In genomic region chrX:41329101-41329500, GRCh38 we compare ENCODE assay signal across 18 cellular contexts. TPM values are rescaled to one million over a fixed set of nuclear protein-coding genes. Genes with fewer than 3 reads are reported as not detected.
DNase-seq lines count a peak whose midpoint lies in the region; ATAC-seq, FAIRE-seq and TF ChIP-seq lines count a peak whose summit lies in the region.
"Had no signal": no experiment of that assay in that cellular context is flagged by ENCODE, and none has a peak within 500 bp of the region (broad histone marks: within the 10 kb centered on the region; RNA-seq: fewer than 3 reads in every experiment).

No MANE protein-coding gene starts in this region.

- H3K4me3 Mint-ChIP-seq in CD4-positive, alpha-beta T cell, result peak overlapping the region; percentile 25
- no peak overlapping the region for H3K4me3 Mint-ChIP-seq in astrocyte (ENCODE audit: unreplicated experiment)
- H3K4me3 Mint-ChIP-seq in type B pancreatic cell, result no peak overlapping the region
- H3K4me3 Mint-ChIP-seq: GM23338 had no signal

- H3K36me3 Mint-ChIP-seq in CD4-positive, alpha-beta T cell (ENCODE audit: low read depth), result peaks cover 10% of the 10 kb centered on the region
- no peaks in the 10 kb centered on the region for H3K36me3 Mint-ChIP-seq in astrocyte (ENCODE audit: low read depth, unreplicated experiment)
- H3K36me3 Mint-ChIP-seq in type B pancreatic cell, result no peaks in the 10 kb centered on the region

- H3K4me2 ChIP-seq in astrocyte (ENCODE audit: low read length), result no peak overlapping the region
- H3K4me2 ChIP-seq: GM23338 had no signal

- peaks cover 8% of the 10 kb centered on the region for H3K4me1 Mint-ChIP-seq in CD4-positive, alpha-beta T cell (ENCODE audit: low read depth)
- peaks cover 10% of the 10 kb centered on the region for H3K4me1 Mint-ChIP-seq in astrocyte (ENCODE audit: low read depth, unreplicated experiment)
- H3K4me1 Mint-ChIP-seq in type B pancreatic cell (ENCODE audit: unreplicated experiment), result no peaks in the 10 kb centered on the region

- intact Hi-C loops in CD4-positive, alpha-beta T cell (cut with DNase I, micrococcal nuclease), result loop anchor here in 1 of 2 experiments (10.0 kb wide), 2 partner anchors 684 to 2004 kb away; partner anchors contain the start of gene CXorf38

- POLR2A ChIA-PET in CD4-positive, alpha-beta T cell (lab: Charles Lee), result no interaction called here

- peak; percentile 63 for FAIRE-seq in astrocyte (lab: Jason Lieb, UNC)
- FAIRE-seq: GM12878, GM19239 had no signal

- no peak overlapping the region for H3K9ac ChIP-seq in astrocyte (ENCODE audit: low read length)
- H3K9ac ChIP-seq: BLaER1 had no signal

- no peak for ATAC-seq in CD4-positive, alpha-beta T cell (ENCODE audit: poor library complexity)
- ATAC-seq: GM12878, GM23338 had no signal

- CTCF ChIA-PET in CD4-positive, alpha-beta T cell (lab: Charles Lee), result no interaction called here

- H2AFZ ChIP-seq in astrocyte (ENCODE audit: low read depth, low read length), result no peak overlapping the region
- H2AFZ ChIP-seq: GM23338 had no signal

- peak overlapping the region; percentile 15 for H3K27ac Mint-ChIP-seq in CD4-positive, alpha-beta T cell
- H3K27ac Mint-ChIP-seq in astrocyte (ENCODE audit: unreplicated experiment) (no peak overlapping the region), type B pancreatic cell (no peak overlapping the region)
- H3K27ac Mint-ChIP-seq: B cell, GM23338 had no signal

- peaks cover 3% of the 10 kb centered on the region for H3K27me3 Mint-ChIP-seq in CD4-positive, alpha-beta T cell
- H3K27me3 Mint-ChIP-seq in astrocyte (ENCODE audit: low read depth, unreplicated experiment) (no peaks in the 10 kb centered on the region), type B pancreatic cell (no peaks in the 10 kb centered on the region)
- H3K27me3 Mint-ChIP-seq: B cell; CD4-positive, alpha-beta memory T cell had no signal

- no peak for TF ChIP-seq CTCF in CD4-positive, alpha-beta T cell (IDR thresholded peaks at IDR 0.05)
- TF ChIP-seq CTCF in astrocyte (IDR thresholded peaks at IDR 0.05; ENCODE audit: insufficient read depth, low read depth, low read length) (no peak), type B pancreatic cell (conservative IDR thresholded peaks at IDR 0.05) (no peak)

- no peaks in the 10 kb centered on the region for H4K20me1 ChIP-seq in astrocyte (ENCODE audit: insufficient read depth, low read length)

- H3K27ac ChIP-seq in CD4-positive, alpha-beta T cell (ENCODE audit: low read depth, low read length), result no peak overlapping the region
- no peak overlapping the region for H3K27ac ChIP-seq in astrocyte (ENCODE audit: low read depth, low read length)
- H3K27ac ChIP-seq: BLaER1, C4-2B had no signal

- no peaks in the 10 kb centered on the region for H3K4me1 ChIP-seq in astrocyte (ENCODE audit: insufficient read depth, low read length)
- H3K4me1 ChIP-seq: Caco-2 had no signal

- no peak overlapping the region for H3K4me3 ChIP-seq in astrocyte (ENCODE audit: insufficient read depth, low read depth, low read length)
- H3K4me3 ChIP-seq: BLaER1, GM12878, GM23338 had no signal

- DNase-seq in CD4-positive, alpha-beta T cell, result no peak
- DNase-seq in ELF-1 (ENCODE audit: low read depth, low spot score) (peak; percentile 55), astrocyte (ENCODE audit: low read depth) (no peak), NCI-H82 (lab: John Stamatoyannopoulos, UW) (no peak), type B pancreatic cell (ENCODE audit: extremely low spot score, unreplicated experiment) (no peak), Ammon's horn (ENCODE audit: low spot score) (no peak)
- DNase-seq: Caco-2; CD4-positive, alpha-beta memory T cell; DMS153; DND-41; GDM1; HCEC 1CT had no signal

- H3K79me2 ChIP-seq in astrocyte (ENCODE audit: insufficient read depth, low read length), result peaks cover 1% of the 10 kb centered on the region

- H3K9me3 ChIP-seq in CD4-positive, alpha-beta T cell (ENCODE audit: control insufficient read depth, low read length), result no peaks in the 10 kb centered on the region
- H3K9me3 ChIP-seq in astrocyte (ENCODE audit: insufficient read depth, low read depth, low read length), result no peaks in the 10 kb centered on the region
- H3K9me3 ChIP-seq: BLaER1, Caco-2 had no signal

- H3K27me3 ChIP-seq in CD4-positive, alpha-beta T cell (ENCODE audit: control insufficient read depth, insufficient read depth, low read length), result no peaks in the 10 kb centered on the region
- H3K27me3 ChIP-seq in astrocyte (ENCODE audit: insufficient read depth, low read length), result no peaks in the 10 kb centered on the region

- H3K36me3 ChIP-seq in astrocyte (ENCODE audit: insufficient read depth, low read length), result no peaks in the 10 kb centered on the region
- H3K36me3 ChIP-seq: BLaER1 had no signal

- no peaks in the 10 kb centered on the region for H3K9me3 Mint-ChIP-seq in CD4-positive, alpha-beta T cell
- H3K9me3 Mint-ChIP-seq in astrocyte (ENCODE audit: unreplicated experiment), result no peaks in the 10 kb centered on the region
- H3K9me3 Mint-ChIP-seq in type B pancreatic cell, result no peaks in the 10 kb centered on the region
- H3K9me3 Mint-ChIP-seq: GM23338 had no signal

RNA-seq across cellular contexts. Expression of gene DDX3X, which starts 4.9 kb away (rescaled TPM):
- total RNA-seq in CD4-positive, alpha-beta T cell, result 100 to 1,000 TPM; 610 to 653 TPM
- total RNA-seq in astrocyte (204 and 242 TPM in 2 replicates), type B pancreatic cell (ENCODE audit: low replicate concordance) (255 and 276 TPM in 2 replicates)
